Comparison of ENCODE assay signal across 22 cellular contexts in the genomic region with DNA sequence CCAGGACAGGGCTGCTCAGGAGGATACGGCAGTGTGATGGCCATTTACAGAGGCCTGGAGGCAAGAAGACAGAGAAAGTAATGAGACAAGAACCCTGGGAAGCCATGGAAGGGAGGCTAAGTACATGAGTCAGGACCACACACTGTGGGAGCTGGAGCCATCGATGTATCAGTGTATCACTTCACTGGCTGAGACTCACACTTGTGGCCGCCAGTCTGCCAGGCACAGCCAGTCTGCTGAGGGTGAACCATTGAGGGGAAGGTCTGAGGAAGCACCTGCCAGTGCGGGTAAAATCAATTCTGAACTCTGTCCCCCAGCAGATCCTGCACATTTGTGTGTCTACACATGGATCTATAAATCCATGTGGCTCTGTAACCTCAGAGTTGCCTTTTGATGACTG.
"Had no signal": no experiment of that assay in that cellular context is flagged by ENCODE, and none has a peak within 500 bp of the region (broad histone marks: within the 10 kb centered on the region; RNA-seq: fewer than 3 reads in every experiment).

No MANE protein-coding gene starts in this region.

- H3K27ac ChIP-seq: breast epithelium, dorsolateral prefrontal cortex, gastrocnemius medialis, heart right ventricle, left ventricle myocardium inferior, neutrophil, tibial nerve had no signal

- ATAC-seq: activated naive CD4-positive, alpha-beta T cell treated with anti-CD3 and anti-CD28 coated beads, Interleukin-2, amount 50 U/mL, for 72 hours; gastrocnemius medialis; heart right ventricle; mucosa of descending colon; natural killer cell had no signal

- H3K27me3 ChIP-seq: breast epithelium, dorsolateral prefrontal cortex, neutrophil, tibial nerve had no signal

- H3K27ac Mint-ChIP-seq: activated naive CD4-positive, alpha-beta T cell treated with anti-CD3 and anti-CD28 coated beads, Interleukin-2, amount 50 U/mL, for 72 hours; activated T-cell treated with anti-CD3 and anti-CD28 coated beads, Interleukin-2, amount 50 U/mL, for 24 hours; endodermal cell; memory B cell; natural killer cell had no signal

- H3K36me3 Mint-ChIP-seq: natural killer cell had no signal

- H3K4me3 ChIP-seq: breast epithelium, dorsolateral prefrontal cortex, gastrocnemius medialis, heart right ventricle, left ventricle myocardium inferior, mucosa of descending colon, tibial nerve had no signal

- H3K36me3 ChIP-seq: breast epithelium, gastrocnemius medialis, heart right ventricle, left ventricle myocardium inferior, neutrophil, tibial nerve had no signal

- H3K9me3 ChIP-seq: mucosa of descending colon, neutrophil had no signal

- DNase-seq: activated CD4-positive, alpha-beta T cell treated with anti-CD3 and anti-CD28 coated beads, Interleukin-2, amount 50 U/mL, for 48 hours; activated CD4-positive, CD25-positive, alpha-beta regulatory T cell treated with anti-CD3 and anti-CD28 coated beads, Interleukin-2, amount 50 U/mL, for 72 hours; activated T-cell treated with anti-CD3 and anti-CD28 coated beads, Interleukin-2, amount 50 U/mL, for 24 hours; amniotic stem cell; dorsolateral prefrontal cortex; erythroblast; gastrocnemius medialis; heart right ventricle; left ventricle myocardium inferior; mucosa of descending colon; natural killer cell; posterior cingulate gyrus; retina; stimulated activated CD4-positive, alpha-beta T cell treated with anti-CD3 and anti-CD28 coated beads, Interleukin-15, amount 100 ng/mL, for 24 hours; stimulated activated CD4-positive, alpha-beta T cell treated with anti-CD3 and anti-CD28 coated beads, Interleukin-4, amount 100 ng/mL, for 1 hour; stimulated activated naive CD4-positive, alpha-beta T cell had no signal

- H3K27me3 Mint-ChIP-seq: memory B cell had no signal

- H3K4me1 Mint-ChIP-seq: natural killer cell had no signal

- H3K4me3 Mint-ChIP-seq: activated T-cell treated with anti-CD3 and anti-CD28 coated beads, Interleukin-2, amount 50 U/mL, for 24 hours; endodermal cell; memory B cell; natural killer cell had no signal

- H3K4me1 ChIP-seq: gastrocnemius medialis had no signal

- H3K9me3 Mint-ChIP-seq: natural killer cell had no signal
